ENCODE assay signal across 17 cellular contexts in genomic region chr9:36864491-36865410, GRCh38.
DNase-seq lines count a peak whose midpoint lies in the region; ATAC-seq, FAIRE-seq and TF ChIP-seq lines count a peak whose summit lies in the region.
"Had no signal": no experiment of that assay in that cellular context is flagged by ENCODE, and none has a peak within 500 bp of the region (broad histone marks: within the 10 kb centered on the region; RNA-seq: fewer than 3 reads in every experiment).

No MANE protein-coding gene starts in this region.

- no peak for TF ChIP-seq POLR2A in endothelial cell of umbilical vein (IDR thresholded peaks at IDR 0.05; ENCODE audit: low read depth, low read length)
- TF ChIP-seq POLR2A in lower leg skin (IDR thresholded peaks at IDR 0.05), result no peak

- no peak overlapping the region for H3K27ac Mint-ChIP-seq in neural progenitor cell
- H3K27ac Mint-ChIP-seq: activated naive CD4-positive, alpha-beta T cell treated with anti-CD3 and anti-CD28 coated beads, Interleukin-2, amount 50 U/mL, for 72 hours had no signal

- peaks cover 14% of the 10 kb centered on the region for H3K27me3 Mint-ChIP-seq in neural progenitor cell (ENCODE audit: insufficient read depth, low read depth)

- H4K20me1 ChIP-seq in endothelial cell of umbilical vein (replicated peaks; ENCODE audit: control insufficient read depth, extremely low read depth, insufficient read depth, low read length) (no peaks in the 10 kb centered on the region), neural progenitor cell (ENCODE audit: low read depth) (peaks cover 6% of the 10 kb centered on the region)

- no TSS peak for BruUV-seq in endothelial cell of umbilical vein (replicated peaks; lab: Mats Ljungman, UMichigan)

- no peak overlapping the region for H3K4me3 ChIP-seq in endothelial cell of umbilical vein (replicated peaks in 1 of 3; ENCODE audit: insufficient read depth in 1 of 3, low read depth in 1 of 3, low read length in 3 of 3)
- H3K4me3 ChIP-seq in neural progenitor cell, result peak overlapping the region; percentile 15
- no peak overlapping the region for H3K4me3 ChIP-seq in lower leg skin (ENCODE audit: low read depth, poor library complexity, severe bottlenecking)

- POLR2A ChIA-PET in endothelial cell of umbilical vein (lab: Charles Lee), result no interaction called here

- H3K9me3 Mint-ChIP-seq in neural progenitor cell, result no peaks in the 10 kb centered on the region
- H3K9me3 Mint-ChIP-seq: activated naive CD4-positive, alpha-beta T cell treated with anti-CD3 and anti-CD28 coated beads, Interleukin-2, amount 50 U/mL, for 72 hours had no signal

- no peak for FAIRE-seq in endothelial cell of umbilical vein (lab: Jason Lieb, UNC)
- FAIRE-seq: colon had no signal

- WGBS in lower leg skin, 2 donors, result 70 to 80% methylated on average over 25 to 27 of the region's 31 CpGs

- peaks cover 22 to 23% of the 10 kb centered on the region in 2 experiments for H3K27me3 ChIP-seq in endothelial cell of umbilical vein (ENCODE audit: control insufficient read depth in 2 of 2, insufficient read depth in 2 of 2, low read length in 2 of 2)
- H3K27me3 ChIP-seq in neural progenitor cell, result peaks cover 64% of the 10 kb centered on the region

- no peak for TF ChIP-seq CTCF in endothelial cell of umbilical vein (IDR thresholded peaks at IDR 0.05; ENCODE audit: extremely low read depth in 1 of 2, insufficient read depth in 1 of 2, low read depth in 1 of 2, low read length in 2 of 2)
- TF ChIP-seq CTCF in neural progenitor cell (IDR thresholded peaks at IDR 0.05), result no peak
- TF ChIP-seq CTCF in lower leg skin (IDR thresholded peaks at IDR 0.05), result no peak

- H3K4me1 ChIP-seq in endothelial cell of umbilical vein (ENCODE audit: control insufficient read depth, extremely low read depth, insufficient read depth, low read length), result no peaks in the 10 kb centered on the region
- peaks cover 7% of the 10 kb centered on the region for H3K4me1 ChIP-seq in neural progenitor cell
- H3K4me1 ChIP-seq: parathyroid adenoma had no signal

- peaks cover 10% of the 10 kb centered on the region for H3K36me3 Mint-ChIP-seq in neural progenitor cell
- H3K36me3 Mint-ChIP-seq: activated naive CD4-positive, alpha-beta T cell treated with anti-CD3 and anti-CD28 coated beads, Interleukin-2, amount 50 U/mL, for 72 hours had no signal

- H3F3A ChIP-seq in neural progenitor cell (ENCODE audit: low read depth), result no peaks in the 10 kb centered on the region

- H3K4me3 Mint-ChIP-seq in neural progenitor cell, result peak overlapping the region; percentile 27

- H3K36me3 ChIP-seq in endothelial cell of umbilical vein (ENCODE audit: control insufficient read depth in 2 of 2, extremely low read depth in 1 of 2, insufficient read depth in 2 of 2, low read length in 2 of 2), result no peaks in the 10 kb centered on the region
- H3K36me3 ChIP-seq in neural progenitor cell, result no peaks in the 10 kb centered on the region

- no peak overlapping the region for H3K9ac ChIP-seq in endothelial cell of umbilical vein (replicated peaks; ENCODE audit: extremely low read depth, insufficient read depth, low read length)
- H3K9ac ChIP-seq in neural progenitor cell, result no peak overlapping the region
- H3K9ac ChIP-seq: parathyroid adenoma had no signal

- H3K9me3 ChIP-seq in endothelial cell of umbilical vein (replicated peaks; ENCODE audit: control insufficient read depth, insufficient read depth, low read length) (no peaks in the 10 kb centered on the region), neural progenitor cell (ENCODE audit: low read depth) (no peaks in the 10 kb centered on the region)

- H2AFZ ChIP-seq in endothelial cell of umbilical vein (ENCODE audit: low read depth, low read length), result no peak overlapping the region
- H2AFZ ChIP-seq in neural progenitor cell (replicated peaks), result peak overlapping the region; percentile 71
- H2AFZ ChIP-seq: parathyroid adenoma had no signal

- H3K4me2 ChIP-seq in endothelial cell of umbilical vein (ENCODE audit: insufficient read depth, low read length) (no peak overlapping the region), neural progenitor cell (peak overlapping the region; percentile 60)

- H3K79me2 ChIP-seq in endothelial cell of umbilical vein (ENCODE audit: control insufficient read depth, insufficient read depth, low read length), result no peaks in the 10 kb centered on the region
- H3K79me2 ChIP-seq in neural progenitor cell (ENCODE audit: low read depth), result no peaks in the 10 kb centered on the region
- H3K79me2 ChIP-seq: parathyroid adenoma had no signal

- intact Hi-C loops in endothelial cell of umbilical vein (cut with micrococcal nuclease) (loop anchor here (10.0 kb wide), 1 partner anchor 230 kb away; no protein-coding TSS in a partner anchor), lower leg skin (cut with DNase I; ENCODE audit: low total_unique reads) (no loop called here)

- CTCF ChIA-PET in endothelial cell of umbilical vein (lab: Charles Lee), result interaction anchor here (7.1 kb wide), 1 partner anchor 9 kb away, joined by 52 read pairs; no protein-coding TSS in a partner anchor

- H3K9me1 ChIP-seq in endothelial cell of umbilical vein (replicated peaks; ENCODE audit: control insufficient read depth, extremely low read depth, insufficient read depth, low read length), result no peaks in the 10 kb centered on the region

- dilution Hi-C loops in endothelial cell of umbilical vein (cut with MboI; ENCODE audit: extremely low pct_ligation_motif_present, low sequenced_read_pairs), result no loop called here

- peak; percentile 57 for DNase-seq in ELF-1 (ENCODE audit: low read depth, low spot score)
- DNase-seq in NCI-H1436 treated with DMSO at 0.1 percent for 48 hours (lab: John Stamatoyannopoulos, UW), result peak; percentile 13
- DNase-seq in endothelial cell of umbilical vein (ENCODE audit: low read depth, low spot score), result no peak
- peak; percentile 75 for DNase-seq in neural progenitor cell (ENCODE audit: low spot score)
- no peak for DNase-seq in NCI-H446 (lab: John Stamatoyannopoulos, UW)
- no peak for DNase-seq in lower leg skin (ENCODE audit: low spot score in 2 of 2)
- no peak for DNase-seq in activated CD4-positive, alpha-beta T cell treated with anti-CD3 and anti-CD28 coated beads, Interleukin-2, amount 50 U/mL, for 48 hours
- DNase-seq: activated CD8-positive, alpha-beta memory T cell treated with anti-CD3 and anti-CD28 coated beads for 24 hours; foreskin melanocyte; GDM1; left ventricle myocardium superior; NCI-H1694; NCI-H446 treated with DMSO at 0.1 percent for 48 hours had no signal

- ATAC-seq in HG02678 (IDR thresholded peaks at IDR 0.05; ENCODE audit: unreplicated experiment), result no peak
- ATAC-seq: activated naive CD4-positive, alpha-beta T cell treated with anti-CD3 and anti-CD28 coated beads, Interleukin-2, amount 50 U/mL, for 72 hours; left ventricle myocardium superior had no signal

- H3K4me1 Mint-ChIP-seq in neural progenitor cell, result peaks cover 46% of the 10 kb centered on the region

- H3K27ac ChIP-seq in endothelial cell of umbilical vein (ENCODE audit: insufficient read depth, low read depth, low read length) (no peak overlapping the region), neural progenitor cell (no peak overlapping the region)
- H3K27ac ChIP-seq: parathyroid adenoma had no signal

TF ChIP-seq in endothelial cell of umbilical vein, 7 proteins besides CTCF, POLR2A, EP300 and RAD21:
- TF ChIP-seq MAX (IDR thresholded peaks at IDR 0.05; ENCODE audit: insufficient read depth, insufficient read length) (no peak), EZH2 (IDR thresholded peaks at IDR 0.05; ENCODE audit: borderline replicate concordance, low read depth, low read length, severe bottlenecking) (peak; percentile 19), FOS (IDR thresholded peaks at IDR 0.05; ENCODE audit: borderline replicate concordance, insufficient read depth, low read length) (no peak)
TF ChIP-seq in endothelial cell of umbilical vein: peak in this region for 1.

Comparison
In these comparisons a context has a peak if more than half of its experiments do, and no peak if none do; other contexts are left out.
1. DNase-seq: peak in ELF-1 (single experiment), NCI-H1436 treated with DMSO at 0.1 percent for 48 hours (single experiment) and neural progenitor cell (single experiment); none in endothelial cell of umbilical vein (single experiment), NCI-H446 (0 of 2), lower leg skin (0 of 2) and activated CD4-positive, alpha-beta T cell treated with anti-CD3 and anti-CD28 coated beads, Interleukin-2, amount 50 U/mL, for 48 hours (0 of 2).